19 cellular contexts compared by ENCODE assay signal in the genomic region with DNA sequence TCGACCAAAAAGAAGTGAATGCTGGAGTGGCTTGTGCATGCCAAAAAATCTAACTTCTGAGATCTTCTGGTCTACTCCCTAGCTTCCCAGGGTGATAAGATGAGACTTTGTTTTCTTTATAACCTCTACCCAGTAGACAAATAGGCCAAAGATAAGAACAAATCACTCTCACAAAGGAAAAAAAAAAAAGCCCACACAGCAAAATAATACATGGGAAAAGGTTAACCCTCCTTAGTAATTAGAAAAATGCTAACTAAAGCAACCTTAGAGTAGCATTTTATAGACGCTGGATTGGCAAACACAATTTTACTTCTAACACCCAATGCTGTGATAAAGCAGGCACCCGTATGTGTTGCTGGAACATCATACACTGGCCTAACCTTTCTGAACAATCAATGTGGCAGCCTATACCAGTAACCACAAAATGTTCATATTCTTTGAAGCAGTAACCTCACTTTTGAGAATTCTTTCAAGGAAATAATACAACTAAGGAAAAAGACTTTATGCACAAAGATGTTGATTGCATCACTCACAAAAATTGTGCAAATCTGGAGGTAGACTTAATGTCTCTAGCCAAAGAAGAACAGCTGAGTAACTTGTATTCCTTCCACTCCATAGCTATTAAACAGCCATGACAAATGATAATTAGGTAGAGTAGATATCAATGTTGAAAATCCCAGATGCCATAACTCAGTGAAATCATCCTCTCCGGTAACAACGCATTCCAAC.
"Had no signal": no experiment of that assay in that cellular context is flagged by ENCODE, and none has a peak within 500 bp of the region (broad histone marks: within the 10 kb centered on the region; RNA-seq: fewer than 3 reads in every experiment).

No MANE protein-coding gene starts in this region.

- FAIRE-seq: bronchial epithelial cell, endometrium, small intestine had no signal

- H3K4me3 ChIP-seq: tibial artery had no signal

- H3K4me1 ChIP-seq: foreskin keratinocyte, tibial artery had no signal

- H3K9me3 ChIP-seq: tibial artery had no signal

- H3K27me3 ChIP-seq: foreskin keratinocyte, tibial artery had no signal

- H3K36me3 ChIP-seq: tibial artery had no signal

- DNase-seq: activated B cell treated with CpG ODN at 0.5 μM for 24 hours; activated CD4-positive, alpha-beta T cell treated with anti-CD3 and anti-CD28 coated beads for 4 hours; activated CD4-positive, alpha-beta T cell treated with anti-CD3 and anti-CD28 coated beads, Interleukin-2, amount 50 U/mL, for 48 hours; activated CD8-positive, alpha-beta memory T cell treated with anti-CD3 and anti-CD28 coated beads, Interleukin-2, amount 50 U/mL, for 48 hours; activated naive CD4-positive, alpha-beta T cell treated with Interleukin-2 at 50 U/mL for 16 hours; activated naive CD8-positive, alpha-beta T cell treated with anti-CD3 and anti-CD28 coated beads, Interleukin-2, amount 10 ng/mL, durations not matched to agents 7 days and 5 days; activated T-cell treated with anti-CD3 and anti-CD28 coated beads, Interleukin-2, amount 50 U/mL, for 4 hours; amniotic stem cell; foreskin keratinocyte; naive B cell; occipital lobe; small intestine; stimulated activated CD4-positive, alpha-beta T cell treated with anti-CD3 and anti-CD28 coated beads, Interleukin-2, amount 100 ng/mL, for 24 hours; stimulated activated naive CD8-positive, alpha-beta T cell treated with anti-CD3 and anti-CD28 coated beads, Interleukin-15, amount 100 ng/mL, for 72 hours; T1000; tibial artery had no signal

- H3K27ac ChIP-seq: foreskin keratinocyte, tibial artery had no signal

- ATAC-seq: activated T-cell treated with anti-CD3 and anti-CD28 coated beads, Interleukin-2, amount 50 U/mL, for 4 hours; foreskin keratinocyte; stimulated activated effector memory CD8-positive, alpha-beta T cell treated with anti-CD3 and anti-CD28 coated beads, Interleukin-12 subunit alpha, Interleukin-12 subunit beta, amount 100 ng/mL, for 72 hours; stimulated activated naive CD8-positive, alpha-beta T cell treated with anti-CD3 and anti-CD28 coated beads, Interleukin-15, amount 100 ng/mL, for 72 hours had no signal
